16 cellular contexts compared by ENCODE assay signal in the genomic region with DNA sequence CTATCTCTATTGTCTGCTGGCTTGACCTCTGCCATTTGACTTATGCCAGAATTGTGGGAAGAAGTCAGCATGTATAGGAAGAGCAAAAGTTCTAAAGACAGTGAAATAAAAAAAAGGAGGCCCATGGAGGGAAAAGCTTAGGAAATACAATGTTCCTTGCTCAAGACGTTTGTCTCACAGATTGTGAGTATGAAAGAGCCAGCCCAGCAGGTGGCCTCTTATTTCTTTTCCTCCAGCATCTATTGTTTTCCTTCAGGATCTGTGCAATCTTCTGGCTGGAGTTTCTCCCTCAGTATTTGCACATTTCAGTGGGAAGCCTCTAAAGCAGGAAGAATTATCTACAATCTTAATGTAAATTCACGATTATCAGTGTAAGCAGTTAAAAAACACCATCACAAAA. TPM values are rescaled to one million over a fixed set of nuclear protein-coding genes. Genes with fewer than 3 reads are reported as not detected.
DNase-seq lines count a peak whose midpoint lies in the region; ATAC-seq, FAIRE-seq and TF ChIP-seq lines count a peak whose summit lies in the region.
"Had no signal": no experiment of that assay in that cellular context is flagged by ENCODE, and none has a peak within 500 bp of the region (broad histone marks: within the 10 kb centered on the region; RNA-seq: fewer than 3 reads in every experiment).

No MANE protein-coding gene starts in this region.

- H3K36me3 ChIP-seq in HUES48 (ENCODE audit: control insufficient read depth, insufficient read depth, low read length) = peaks cover 67% of the 10 kb centered on the region
- peaks cover 26% of the 10 kb centered on the region; the same call in 1 of the 2 replicates for H3K36me3 ChIP-seq in PC-3 (ENCODE audit: low read depth, low read length)
- peaks cover 0 to 22% of the 10 kb centered on the region in 2 experiments for H3K36me3 ChIP-seq in endothelial cell of umbilical vein (ENCODE audit: control insufficient read depth in 2 of 2, extremely low read depth in 1 of 2, insufficient read depth in 2 of 2, low read length in 2 of 2)

- H3K27me3 ChIP-seq in HUES48 (ENCODE audit: control insufficient read depth, insufficient read depth, low read length) (no peaks in the 10 kb centered on the region), PC-3 (ENCODE audit: low read length) (no peaks in the 10 kb centered on the region), endothelial cell of umbilical vein (ENCODE audit: control insufficient read depth in 2 of 2, insufficient read depth in 2 of 2, low read length in 2 of 2) (no peaks in the 10 kb centered on the region)

- H3K4me3 ChIP-seq in HUES48 (ENCODE audit: low read depth, low read length) (no peak overlapping the region), PC-3 (ENCODE audit: low read length) (no peak overlapping the region), endothelial cell of umbilical vein (replicated peaks in 1 of 3; ENCODE audit: insufficient read depth in 1 of 3, low read depth in 1 of 3, low read length in 3 of 3) (no peak overlapping the region)
- H3K4me3 ChIP-seq: A549 had no signal

- 0 out of 2 replicates have a peak, but pooled peaks cover 3% of the 10 kb centered on the region for H3K79me2 ChIP-seq in PC-3 (ENCODE audit: low read length)
- no peaks in the 10 kb centered on the region for H3K79me2 ChIP-seq in endothelial cell of umbilical vein (ENCODE audit: control insufficient read depth, insufficient read depth, low read length)

- BruUV-seq in PC-3 (replicated peaks; lab: Mats Ljungman, UMichigan) = no TSS peak
- no TSS peak for BruUV-seq in endothelial cell of umbilical vein (replicated peaks; lab: Mats Ljungman, UMichigan)

- H3K9me3 ChIP-seq in HUES48 (ENCODE audit: control insufficient read depth, insufficient read depth, low read length) (no peaks in the 10 kb centered on the region), PC-3 (ENCODE audit: low read length) (no peaks in the 10 kb centered on the region), endothelial cell of umbilical vein (replicated peaks; ENCODE audit: control insufficient read depth, insufficient read depth, low read length) (no peaks in the 10 kb centered on the region)
- H3K9me3 ChIP-seq: A549 had no signal

- H3K27ac ChIP-seq in HUES48 (ENCODE audit: low read depth, low read length) (peak overlapping the region; percentile 68), PC-3 (ENCODE audit: low read length) (no peak overlapping the region), endothelial cell of umbilical vein (ENCODE audit: insufficient read depth, low read depth, low read length) (peak overlapping the region; percentile 65)
- H3K27ac ChIP-seq: A549 had no signal

- H3K9me2 ChIP-seq in PC-3 (replicated peaks; ENCODE audit: low read length) = no peaks in the 10 kb centered on the region

- H3K9ac ChIP-seq in HUES48 (ENCODE audit: low read depth, low read length) = no peak overlapping the region
- H3K9ac ChIP-seq in PC-3 (ENCODE audit: low read length) = no peak overlapping the region
- H3K9ac ChIP-seq in endothelial cell of umbilical vein (replicated peaks; ENCODE audit: extremely low read depth, insufficient read depth, low read length) = no peak overlapping the region

- POLR2A ChIA-PET in PC-3 (lab: Charles Lee; ENCODE audit: unreplicated experiment) = no interaction called here
- POLR2A ChIA-PET in endothelial cell of umbilical vein (lab: Charles Lee) = no interaction called here

- in situ Hi-C loops in G401 (cut with HindIII; ENCODE audit: low sequenced_read_pairs) = no loop called here

- no peak for FAIRE-seq in endothelial cell of umbilical vein (lab: Jason Lieb, UNC)
- FAIRE-seq: A549, D721Med, H1 had no signal

- H3F3A ChIP-seq in PC-3 (ENCODE audit: low read length, unreplicated experiment) = no peaks in the 10 kb centered on the region

- TF ChIP-seq POLR2A in endothelial cell of umbilical vein (IDR thresholded peaks at IDR 0.05; ENCODE audit: low read depth, low read length) = no peak

- dilution Hi-C loops in endothelial cell of umbilical vein (cut with MboI; ENCODE audit: extremely low pct_ligation_motif_present, low sequenced_read_pairs) = no loop called here

- H2AFZ ChIP-seq in PC-3 (ENCODE audit: low read length) = no peak overlapping the region
- no peak overlapping the region for H2AFZ ChIP-seq in endothelial cell of umbilical vein (ENCODE audit: low read depth, low read length)

- H4K20me1 ChIP-seq in PC-3 (ENCODE audit: low read length) (no peaks in the 10 kb centered on the region), endothelial cell of umbilical vein (replicated peaks; ENCODE audit: control insufficient read depth, extremely low read depth, insufficient read depth, low read length) (no peaks in the 10 kb centered on the region)

- 0 out of 2 replicates have a peak, but pooled peaks have one; percentile 33 for TF ChIP-seq CTCF in PC-3 (conservative IDR thresholded peaks at IDR 0.05; ENCODE audit: low read depth, low read length)
- no peak for TF ChIP-seq CTCF in endothelial cell of umbilical vein (IDR thresholded peaks at IDR 0.05; ENCODE audit: extremely low read depth in 1 of 2, insufficient read depth in 1 of 2, low read depth in 1 of 2, low read length in 2 of 2)

- H3K4me1 ChIP-seq in HUES48 (ENCODE audit: control insufficient read depth, insufficient read depth, low read length) (peaks cover 12% of the 10 kb centered on the region), PC-3 (ENCODE audit: insufficient read depth, low read length) (no peaks in the 10 kb centered on the region), endothelial cell of umbilical vein (ENCODE audit: control insufficient read depth, extremely low read depth, insufficient read depth, low read length) (peaks cover 14% of the 10 kb centered on the region)
- H3K4me1 ChIP-seq: A549 had no signal

- CTCF ChIA-PET in PC-3 (lab: Charles Lee) (no interaction called here), endothelial cell of umbilical vein (lab: Charles Lee) (interaction anchor here (1.7 kb wide), 1 partner anchor 44 kb away, joined by 5 read pairs; a partner anchor contains a TSS)

- H3K4me2 ChIP-seq in PC-3 (ENCODE audit: low read length) = no peak overlapping the region
- H3K4me2 ChIP-seq in endothelial cell of umbilical vein (ENCODE audit: insufficient read depth, low read length) = no peak overlapping the region
- H3K4me2 ChIP-seq: A549 had no signal

- intact Hi-C loops in PC-3 (cut with micrococcal nuclease) (no loop called here), endothelial cell of umbilical vein (cut with micrococcal nuclease) (loop anchor here (2.0 kb wide), 1 partner anchor 43 kb away; no protein-coding TSS in a partner anchor)

- ATAC-seq in PC-3 = 0 out of 2 replicates have a peak, but pooled peaks have one; percentile 27
- no peak for ATAC-seq in HG02588 (IDR thresholded peaks at IDR 0.05; ENCODE audit: unreplicated experiment)
- ATAC-seq: A549; CD8-positive, alpha-beta T cell; HCT116 had no signal

- no peak for DNase-seq in PC-3
- DNase-seq in endothelial cell of umbilical vein (ENCODE audit: low read depth, low spot score) = no peak
- DNase-seq in retina = peak; percentile 13
- DNase-seq in T-helper 9 cell = no peak
- no peak for DNase-seq in G401 (ENCODE audit: low spot score)
- DNase-seq: CD8-positive, alpha-beta T cell; COR-L47; DMS53 had no signal

- no peaks in the 10 kb centered on the region for H3K9me1 ChIP-seq in endothelial cell of umbilical vein (replicated peaks; ENCODE audit: control insufficient read depth, extremely low read depth, insufficient read depth, low read length)

TF ChIP-seq in endothelial cell of umbilical vein, 7 proteins besides CTCF, POLR2A, EP300 and RAD21:
- no peak for TF ChIP-seq MYC (IDR thresholded peaks at IDR 0.05; ENCODE audit: low read depth, low read length)

RNA-seq across cellular contexts. Expression of a gene that starts 43.7 kb away (rescaled TPM):
- total RNA-seq in PC-3 (2014; rRNA removed) = 122 and 153 TPM in 2 replicates
- total RNA-seq in endothelial cell of umbilical vein = 62.4 and 62.7 TPM in 2 replicates
- polyA plus RNA-seq in endothelial cell of umbilical vein = 97.1 and 131 TPM in 2 replicates
- polyA plus RNA-seq in endothelial cell of umbilical vein (2011; cell fraction: cytosol; rRNA removed) = 102 and 116 TPM in 2 replicates
- 95.9 and 110 TPM in 2 replicates for polyA plus RNA-seq in endothelial cell of umbilical vein (2011; cell fraction: nucleus; rRNA removed)
- polyA plus RNA-seq in endothelial cell of umbilical vein (2012) = 55.8 and 66.8 TPM in 2 replicates
- 263 and 303 TPM in 2 replicates for polyA minus RNA-seq in endothelial cell of umbilical vein
- 51.7 TPM for polyA minus RNA-seq in endothelial cell of umbilical vein (2011; cell fraction: cytosol; rRNA and poly(A)+ RNA removed)
- polyA minus RNA-seq in endothelial cell of umbilical vein (2011; cell fraction: nucleus; rRNA and poly(A)+ RNA removed) = 60.0 and 67.5 TPM in 2 replicates
- 93.2 and 98.2 TPM in 2 replicates for total RNA-seq in G401 (2014; rRNA removed; shearing (Covaris generic))

RNA-seq across cellular contexts. Expression of a gene that starts 43.8 kb away (rescaled TPM):
- total RNA-seq in PC-3 (2014; rRNA removed) (79.8 and 81.5 TPM in 2 replicates), endothelial cell of umbilical vein (44.5 and 46.2 TPM in 2 replicates)
- 35.3 and 53.8 TPM in 2 replicates for polyA plus RNA-seq in endothelial cell of umbilical vein
- 62.1 and 71.9 TPM in 2 replicates for polyA plus RNA-seq in endothelial cell of umbilical vein (2011; cell fraction: cytosol; rRNA removed)
- 50.0 and 63.3 TPM in 2 replicates for polyA plus RNA-seq in endothelial cell of umbilical vein (2011; cell fraction: nucleus; rRNA removed)
- polyA plus RNA-seq in endothelial cell of umbilical vein (2012) = 60.1 and 71.0 TPM in 2 replicates
- 42.3 and 48.3 TPM in 2 replicates for polyA minus RNA-seq in endothelial cell of umbilical vein
- 16.2 TPM for polyA minus RNA-seq in endothelial cell of umbilical vein (2011; cell fraction: cytosol; rRNA and poly(A)+ RNA removed)
- 34.7 and 46.8 TPM in 2 replicates for polyA minus RNA-seq in endothelial cell of umbilical vein (2011; cell fraction: nucleus; rRNA and poly(A)+ RNA removed)
- total RNA-seq in G401 (2014; rRNA removed; shearing (Covaris generic)) = 66.9 and 78.1 TPM in 2 replicates

RNA-seq across cellular contexts. Expression of a gene that starts 57.9 kb away (rescaled TPM):
- total RNA-seq in PC-3 (2014; rRNA removed) = 0.46 and 1.2 TPM in 2 replicates
- total RNA-seq in endothelial cell of umbilical vein = 0.24 and 0.39 TPM in 2 replicates
- polyA plus RNA-seq in endothelial cell of umbilical vein = 0.11 and 0.16 TPM in 2 replicates
- polyA plus RNA-seq in endothelial cell of umbilical vein (2011; cell fraction: cytosol; rRNA removed) = 0.10 and 0.32 TPM in 2 replicates
- 0.53 and 1.1 TPM in 2 replicates for polyA plus RNA-seq in endothelial cell of umbilical vein (2011; cell fraction: nucleus; rRNA removed)
- 0.12 and 0.28 TPM in 2 replicates for polyA plus RNA-seq in endothelial cell of umbilical vein (2012)
- polyA minus RNA-seq in endothelial cell of umbilical vein = 0.44 and 1.3 TPM in 2 replicates
- not detected for polyA minus RNA-seq in endothelial cell of umbilical vein (2011; cell fraction: cytosol; rRNA and poly(A)+ RNA removed)
- 0.48 and 1.3 TPM in 2 replicates for polyA minus RNA-seq in endothelial cell of umbilical vein (2011; cell fraction: nucleus; rRNA and poly(A)+ RNA removed)
- not detected in 2 replicates for total RNA-seq in G401 (2014; rRNA removed; shearing (Covaris generic))
- total RNA-seq: CD8-positive, alpha-beta T cell; H1; HT1080 had no signal
- polyA plus RNA-seq: BJ had no signal
